Comparison of ENCODE assay signal across 24 cellular contexts in the genomic region with DNA sequence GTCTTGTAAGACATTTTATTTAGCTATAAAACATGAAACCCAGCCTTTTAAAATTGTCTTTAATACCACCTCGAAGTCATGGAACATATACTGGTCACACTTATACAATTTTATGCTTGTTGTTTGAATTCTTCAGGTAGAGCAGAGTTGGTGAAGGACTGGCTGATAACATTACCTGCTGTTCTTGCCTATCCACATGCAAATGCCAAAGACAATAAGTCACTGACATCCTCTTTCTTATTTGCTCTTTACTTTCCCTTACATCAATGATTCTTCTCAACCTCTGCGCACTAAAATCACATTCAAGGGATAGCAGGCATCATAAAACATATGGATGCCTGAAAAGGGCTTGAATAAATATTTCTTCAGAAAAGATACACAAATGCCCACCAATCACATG.
"Had no signal": no experiment of that assay in that cellular context is flagged by ENCODE, and none has a peak within 500 bp of the region (broad histone marks: within the 10 kb centered on the region; RNA-seq: fewer than 3 reads in every experiment).

No MANE protein-coding gene starts in this region.

- DNase-seq: activated CD4-positive, alpha-beta T cell treated with anti-CD3 and anti-CD28 coated beads for 48 hours; activated CD4-positive, alpha-beta T cell treated with anti-CD3 and anti-CD28 coated beads, Interleukin-2, amount 50 U/mL, for 4 hours; activated CD4-positive, CD25-positive, alpha-beta regulatory T cell treated with anti-CD3 and anti-CD28 coated beads, Interleukin-2, amount 50 U/mL, for 72 hours; activated CD8-positive, alpha-beta memory T cell treated with anti-CD3 and anti-CD28 coated beads, Interleukin-2, amount 50 U/mL, for 48 hours; activated CD8-positive, alpha-beta T cell treated with anti-CD3 and anti-CD28 coated beads, Interleukin-2, amount 10 ng/mL, durations not matched to agents 7 days and 5 days; activated naive CD4-positive, alpha-beta T cell treated with anti-CD3 and anti-CD28 coated beads, Interleukin-2, amount 50 U/mL, for 16 hours; activated naive CD8-positive, alpha-beta T cell treated with anti-CD3 and anti-CD28 coated beads, Interleukin-2, amount 10 ng/mL, durations not matched to agents 7 days and 5 days; activated T-cell treated with anti-CD3 and anti-CD28 coated beads, Interleukin-2, amount 50 U/mL, for 1 hour; adrenal gland; anterior cingulate cortex; caudate nucleus; Karpas-422; MM.1S; NCI-H1105; NCI-H1436 treated with DMSO at 0.1 percent for 48 hours; NCI-H187; NCI-H2081; NCI-H446; NCI-H524 treated with DMSO at 0.1 percent for 48 hours; NK-92 treated with Interleukin-12 subunit alpha and Interleukin-12 subunit beta, amount 100 ng/mL, for 24 hours; SHP77 treated with DMSO at 0.1 percent for 48 hours had no signal

- H3K4me3 Mint-ChIP-seq: activated CD8-positive, alpha-beta T cell treated with anti-CD3 and anti-CD28 coated beads, Interleukin-2, amount 10 ng/mL, durations not matched to agents 7 days and 5 days; activated naive CD8-positive, alpha-beta T cell treated with anti-CD3 and anti-CD28 coated beads, Interleukin-2, amount 10 ng/mL, durations not matched to agents 7 days and 5 days; T-helper 1 cell treated with Interleukin-12 subunit alpha and Interleukin-12 subunit beta and Interleukin-4 antibody, amounts not matched to agents 30 μg/mL and 1 μg/mL, for 36 hours had no signal

- H3K27ac ChIP-seq: adrenal gland, breast epithelium had no signal

- H3K9me3 Mint-ChIP-seq: activated naive CD8-positive, alpha-beta T cell treated with anti-CD3 and anti-CD28 coated beads, Interleukin-2, amount 10 ng/mL, durations not matched to agents 7 days and 5 days; T-helper 1 cell treated with Interleukin-12 subunit alpha and Interleukin-12 subunit beta and Interleukin-4 antibody, amounts not matched to agents 30 μg/mL and 1 μg/mL, for 36 hours had no signal

- H3K27me3 Mint-ChIP-seq: activated naive CD8-positive, alpha-beta T cell treated with anti-CD3 and anti-CD28 coated beads, Interleukin-2, amount 10 ng/mL, durations not matched to agents 7 days and 5 days had no signal

- H3K4me3 ChIP-seq: adrenal gland, breast epithelium had no signal

- FAIRE-seq: RCC 7860 had no signal

- H3K27ac Mint-ChIP-seq: activated CD8-positive, alpha-beta T cell treated with anti-CD3 and anti-CD28 coated beads, Interleukin-2, amount 10 ng/mL, durations not matched to agents 7 days and 5 days; activated naive CD8-positive, alpha-beta T cell treated with anti-CD3 and anti-CD28 coated beads, Interleukin-2, amount 10 ng/mL, durations not matched to agents 7 days and 5 days; T-helper 1 cell treated with Interleukin-12 subunit alpha and Interleukin-12 subunit beta and Interleukin-4 antibody, amounts not matched to agents 30 μg/mL and 1 μg/mL, for 36 hours had no signal

- H3K27me3 ChIP-seq: adrenal gland, breast epithelium had no signal

- H3K36me3 ChIP-seq: adrenal gland, breast epithelium had no signal

- H3K9me3 ChIP-seq: adrenal gland, breast epithelium had no signal

- H3K4me1 ChIP-seq: adrenal gland, breast epithelium had no signal

- H3K4me1 Mint-ChIP-seq: activated naive CD8-positive, alpha-beta T cell treated with anti-CD3 and anti-CD28 coated beads, Interleukin-2, amount 10 ng/mL, durations not matched to agents 7 days and 5 days had no signal

- ATAC-seq: activated CD8-positive, alpha-beta T cell treated with anti-CD3 and anti-CD28 coated beads, Interleukin-2, amount 10 ng/mL, durations not matched to agents 7 days and 5 days had no signal

- H3K36me3 Mint-ChIP-seq: activated naive CD8-positive, alpha-beta T cell treated with anti-CD3 and anti-CD28 coated beads, Interleukin-2, amount 10 ng/mL, durations not matched to agents 7 days and 5 days had no signal
